In the genomic region with DNA sequence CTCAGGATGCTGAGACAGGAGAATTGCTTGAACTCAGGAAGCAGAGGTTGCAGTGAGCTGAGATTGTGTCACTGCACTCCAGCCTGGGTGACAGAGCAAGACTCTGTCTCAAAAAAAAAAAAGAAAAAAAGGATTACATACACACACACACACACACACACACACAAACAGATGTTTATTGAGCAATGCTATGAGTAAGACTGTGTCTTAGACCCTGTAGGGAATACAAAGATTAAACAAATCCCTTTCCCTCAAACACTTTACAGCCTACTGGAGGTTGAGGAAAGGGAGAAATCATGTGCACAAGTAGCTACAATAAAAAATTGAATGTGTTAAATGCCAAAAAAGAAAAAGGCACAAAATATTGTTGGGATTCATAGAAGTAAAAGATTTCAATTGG, we compare ENCODE assay signal across 18 cellular contexts. TPM values are rescaled to one million over a fixed set of nuclear protein-coding genes. Genes with fewer than 3 reads are reported as not detected.
DNase-seq lines count a peak whose midpoint lies in the region; ATAC-seq and TF ChIP-seq lines count a peak whose summit lies in the region.
"Had no signal": no experiment of that assay in that cellular context is flagged by ENCODE, and none has a peak within 500 bp of the region (broad histone marks: within the 10 kb centered on the region; RNA-seq: fewer than 3 reads in every experiment).

No MANE protein-coding gene starts in this region.

- H3K27me3 ChIP-seq in AG04450 (ENCODE audit: control insufficient read depth, insufficient read depth, low read length) (no peaks in the 10 kb centered on the region), endodermal cell (ENCODE audit: control insufficient read depth, insufficient read depth, low read length, poor library complexity, severe bottlenecking) (no peaks in the 10 kb centered on the region)
- H3K27me3 ChIP-seq: BLaER1 treated with 17β-estradiol and CSF1 and Interleukin-3, amounts not matched to agents 10 nM and 100 nM; heart left ventricle had no signal

- no peak overlapping the region for H3K27ac ChIP-seq in AG04450 (ENCODE audit: low read depth, low read length)
- H3K27ac ChIP-seq in endodermal cell (ENCODE audit: low read depth, low read length): no peak overlapping the region
- H3K27ac ChIP-seq: BLaER1 treated with 17β-estradiol and CSF1 and Interleukin-3, amounts not matched to agents 10 nM and 100 nM; heart left ventricle had no signal

- DNase-seq in AG04450 (ENCODE audit: low read depth, low spot score): peak; percentile 65
- DNase-seq in H4 (ENCODE audit: low spot score): peak; percentile 54
- DNase-seq in T-helper 2 cell treated with Interferon-gamma antibody and Interleukin-4, amounts not matched to agents 5 μg/mL and 100 μg/mL, for 36 hours (ENCODE audit: low spot score): no peak
- peak; percentile 67 for DNase-seq in fibroblast of the aortic adventitia (ENCODE audit: low read depth)
- DNase-seq in NCI-H2196 treated with DMSO at 0.1 percent for 48 hours (lab: John Stamatoyannopoulos, UW; ENCODE audit: unreplicated experiment): no peak
- no peak for DNase-seq in endodermal cell
- DNase-seq in NOMO-1 treated with DMSO at 0.1 percent for 48 hours (lab: John Stamatoyannopoulos, UW; ENCODE audit: unreplicated experiment): no peak
- DNase-seq: activated CD4-positive, alpha-beta T cell treated with anti-CD3 and anti-CD28 coated beads for 1 hour; activated T-cell treated with anti-CD3 and anti-CD28 coated beads, Interleukin-2, amount 50 U/mL, for 1 hour; amygdala; heart left ventricle; NCI-H1048; stimulated activated CD4-positive, alpha-beta T cell treated with anti-CD3 and anti-CD28 coated beads, Interleukin-4, amount 100 ng/mL, for 4 hours; stimulated activated naive B cell treated with anti-CD40 and anti-IgM and Interleukin-4, amounts not matched to agents 10 μg/mL and 1 μg/mL and 100 μg/mL, for 72 hours had no signal

- no peak for TF ChIP-seq CTCF in AG04450 (IDR thresholded peaks at IDR 0.05; ENCODE audit: low read depth, low read length)
- TF ChIP-seq CTCF in fibroblast of the aortic adventitia (IDR thresholded peaks at IDR 0.05; ENCODE audit: insufficient read depth, low read length): no peak
- TF ChIP-seq CTCF in endodermal cell (conservative IDR thresholded peaks at IDR 0.05): no peak

- ATAC-seq in GM18858 (IDR thresholded peaks at IDR 0.05; ENCODE audit: unreplicated experiment): no peak
- ATAC-seq: GM23338; Panc1; stimulated activated naive B cell treated with anti-CD40 and anti-IgM and Interleukin-4, amounts not matched to agents 10 μg/mL and 1 μg/mL and 100 μg/mL, for 72 hours had no signal

- POLR2A ChIA-PET in AG04450 (lab: Yijun Ruan, JAX): no interaction called here

- peaks cover 5% of the 10 kb centered on the region for H3K9me3 Mint-ChIP-seq in T-helper 2 cell treated with Interferon-gamma antibody and Interleukin-4, amounts not matched to agents 5 μg/mL and 100 μg/mL, for 36 hours
- H3K9me3 Mint-ChIP-seq in endodermal cell: peaks cover 6% of the 10 kb centered on the region

- peaks cover 26% of the 10 kb centered on the region for H3K4me1 Mint-ChIP-seq in T-helper 2 cell treated with Interferon-gamma antibody and Interleukin-4, amounts not matched to agents 5 μg/mL and 100 μg/mL, for 36 hours (ENCODE audit: low read depth)
- H3K4me1 Mint-ChIP-seq in endodermal cell: no peaks in the 10 kb centered on the region
- H3K4me1 Mint-ChIP-seq: GM23338; stimulated activated naive B cell treated with anti-CD40 and anti-IgM and Interleukin-4, amounts not matched to agents 10 μg/mL and 1 μg/mL and 100 μg/mL, for 72 hours had no signal

- H3K36me3 ChIP-seq in endodermal cell (ENCODE audit: control insufficient read depth, insufficient read depth, low read length): peaks cover 45% of the 10 kb centered on the region

- no peaks in the 10 kb centered on the region for H3K9me3 ChIP-seq in AG04450 (ENCODE audit: control insufficient read depth, insufficient read depth, low read length)
- H3K9me3 ChIP-seq in endodermal cell (ENCODE audit: control insufficient read depth, low read length): peaks cover 12% of the 10 kb centered on the region

- no peak overlapping the region for H3K9ac ChIP-seq in endodermal cell (ENCODE audit: extremely low read depth, low read length, poor library complexity, severe bottlenecking)
- H3K9ac ChIP-seq: BLaER1 treated with 17β-estradiol and CSF1 and Interleukin-3, amounts not matched to agents 10 nM and 100 nM had no signal

- peak overlapping the region; percentile 25 for H3K4me3 Mint-ChIP-seq in T-helper 2 cell treated with Interferon-gamma antibody and Interleukin-4, amounts not matched to agents 5 μg/mL and 100 μg/mL, for 36 hours
- H3K4me3 Mint-ChIP-seq in endodermal cell: no peak overlapping the region
- H3K4me3 Mint-ChIP-seq: GM23338; stimulated activated naive B cell treated with anti-CD40 and anti-IgM and Interleukin-4, amounts not matched to agents 10 μg/mL and 1 μg/mL and 100 μg/mL, for 72 hours had no signal

- no peaks in the 10 kb centered on the region for H3K27me3 Mint-ChIP-seq in T-helper 2 cell treated with Interferon-gamma antibody and Interleukin-4, amounts not matched to agents 5 μg/mL and 100 μg/mL, for 36 hours (ENCODE audit: low read depth)
- H3K27me3 Mint-ChIP-seq in endodermal cell (ENCODE audit: insufficient read depth): no peaks in the 10 kb centered on the region
- H3K27me3 Mint-ChIP-seq: stimulated activated naive B cell treated with anti-CD40 and anti-IgM and Interleukin-4, amounts not matched to agents 10 μg/mL and 1 μg/mL and 100 μg/mL, for 72 hours had no signal

- no peaks in the 10 kb centered on the region for H3K4me1 ChIP-seq in endodermal cell (ENCODE audit: control insufficient read depth, insufficient read depth, low read length)
- H3K4me1 ChIP-seq: BLaER1 treated with 17β-estradiol and CSF1 and Interleukin-3, amounts not matched to agents 10 nM and 100 nM; heart left ventricle had no signal

- H3K36me3 Mint-ChIP-seq in T-helper 2 cell treated with Interferon-gamma antibody and Interleukin-4, amounts not matched to agents 5 μg/mL and 100 μg/mL, for 36 hours (ENCODE audit: low read depth): peaks cover 49% of the 10 kb centered on the region
- peaks cover 54% of the 10 kb centered on the region for H3K36me3 Mint-ChIP-seq in endodermal cell (ENCODE audit: low read depth)

- no peak overlapping the region for H3K4me3 ChIP-seq in AG04450 (ENCODE audit: low read depth, low read length)
- H3K4me3 ChIP-seq in fibroblast of the aortic adventitia (ENCODE audit: low read depth, low read length): no peak overlapping the region
- no peak overlapping the region for H3K4me3 ChIP-seq in endodermal cell (ENCODE audit: low read length)
- H3K4me3 ChIP-seq: BLaER1 treated with 17β-estradiol and CSF1 and Interleukin-3, amounts not matched to agents 10 nM and 100 nM; GM23338; heart left ventricle had no signal

- CTCF ChIA-PET in AG04450 (lab: Charles Lee): interaction anchor here (0.6 kb wide), 1 partner anchor 100 kb away, joined by 3 read pairs; no protein-coding TSS in a partner anchor

- H3K27ac Mint-ChIP-seq in T-helper 2 cell treated with Interferon-gamma antibody and Interleukin-4, amounts not matched to agents 5 μg/mL and 100 μg/mL, for 36 hours: peak overlapping the region; percentile 7
- no peak overlapping the region for H3K27ac Mint-ChIP-seq in endodermal cell
- H3K27ac Mint-ChIP-seq: GM23338; stimulated activated naive B cell treated with anti-CD40 and anti-IgM and Interleukin-4, amounts not matched to agents 10 μg/mL and 1 μg/mL and 100 μg/mL, for 72 hours had no signal

RNA-seq across cellular contexts. Expression of a gene that starts 58.1 kb away (rescaled TPM):
- 13.6 and 21.5 TPM in 2 replicates for polyA plus RNA-seq in AG04450 (2011; rRNA removed)
- polyA minus RNA-seq in AG04450 (2011; rRNA and poly(A)+ RNA removed): 4.6 and 12.2 TPM in 2 replicates
- 11.2 and 19.8 TPM in 2 replicates for total RNA-seq in H4 (2014; rRNA removed; shearing (Covaris generic))
- total RNA-seq in fibroblast of the aortic adventitia (ENCODE audit: low replicate concordance) (4.4 and 16.1 TPM in 2 replicates), endodermal cell (10 to 100 TPM; 38.6 to 43.7 TPM)
- polyA plus RNA-seq in endodermal cell (2013, experiment 1 of 2): 22.1 TPM
- polyA plus RNA-seq in endodermal cell (2013, experiment 2 of 2): 23.9 TPM

RNA-seq across cellular contexts. Expression of a gene that starts 58.2 kb away (rescaled TPM):
- 6.0 and 10.1 TPM in 2 replicates for polyA plus RNA-seq in AG04450 (2011; rRNA removed)
- polyA minus RNA-seq in AG04450 (2011; rRNA and poly(A)+ RNA removed): 1.6 and 3.0 TPM in 2 replicates
- 7.0 and 10.6 TPM in 2 replicates for total RNA-seq in H4 (2014; rRNA removed; shearing (Covaris generic))
- total RNA-seq in fibroblast of the aortic adventitia (ENCODE audit: low replicate concordance): 3.8 and 18.0 TPM in 2 replicates
- total RNA-seq in endodermal cell: 10 to 100 TPM; 27.2 to 27.7 TPM
- 22.1 TPM for polyA plus RNA-seq in endodermal cell (2013, experiment 1 of 2)
- polyA plus RNA-seq in endodermal cell (2013, experiment 2 of 2): 22.1 TPM

Comparison
In these comparisons a context has a peak if more than half of its experiments do, and no peak if none do; other contexts are left out.
1. DNase-seq: peak in AG04450 (single experiment), H4 (single experiment) and fibroblast of the aortic adventitia (single experiment); none in T-helper 2 cell treated with Interferon-gamma antibody and Interleukin-4, amounts not matched to agents 5 μg/mL and 100 μg/mL, for 36 hours (single experiment), NCI-H2196 treated with DMSO at 0.1 percent for 48 hours (single experiment), endodermal cell (single experiment) and NOMO-1 treated with DMSO at 0.1 percent for 48 hours (single experiment).